In genomic region chr1:57612833-57613232, GRCh38 we compare ENCODE assay signal across 34 cellular contexts.
"Had no signal": no experiment of that assay in that cellular context is flagged by ENCODE, and none has a peak within 500 bp of the region (broad histone marks: within the 10 kb centered on the region; RNA-seq: fewer than 3 reads in every experiment).

No MANE protein-coding gene starts in this region.

- H3K27me3 ChIP-seq: MG63 had no signal

- H3K36me3 ChIP-seq: MG63 had no signal

- H3K9me3 ChIP-seq: MG63 had no signal

- DNase-seq: Karpas-422, Kasumi-1, MG63, MM.1S, MV-4-11, NCI-H1048, NCI-H1092, NCI-H1092 treated with DMSO at 0.1 percent for 48 hours, NCI-H1105, NCI-H1105 treated with DMSO at 0.1 percent for 48 hours, NCI-H1417, NCI-H1417 treated with DMSO at 0.1 percent for 48 hours, NCI-H1436, NCI-H1436 treated with DMSO at 0.1 percent for 48 hours, NCI-H146, NCI-H1694, NCI-H1694 treated with DMSO at 0.1 percent for 48 hours, NCI-H187, NCI-H187 treated with DMSO at 0.1 percent for 48 hours, NCI-H1930, NCI-H2029, NCI-H2029 treated with DMSO at 0.1 percent for 48 hours, NCI-H2081, NCI-H2081 treated with DMSO at 0.1 percent for 48 hours, NCI-H2107, NCI-H2171, NCI-H2171 treated with DMSO at 0.1 percent for 48 hours, NCI-H2227 treated with DMSO at 0.1 percent for 48 hours, NCI-H226, NCI-H345, NCI-H446, NCI-H446 treated with DMSO at 0.1 percent for 48 hours, NCI-H510A, NCI-H510A treated with DMSO at 0.1 percent for 48 hours had no signal

- H3K4me3 ChIP-seq: MG63 had no signal
